Comparison of ENCODE assay signal across 15 cellular contexts in the genomic region with DNA sequence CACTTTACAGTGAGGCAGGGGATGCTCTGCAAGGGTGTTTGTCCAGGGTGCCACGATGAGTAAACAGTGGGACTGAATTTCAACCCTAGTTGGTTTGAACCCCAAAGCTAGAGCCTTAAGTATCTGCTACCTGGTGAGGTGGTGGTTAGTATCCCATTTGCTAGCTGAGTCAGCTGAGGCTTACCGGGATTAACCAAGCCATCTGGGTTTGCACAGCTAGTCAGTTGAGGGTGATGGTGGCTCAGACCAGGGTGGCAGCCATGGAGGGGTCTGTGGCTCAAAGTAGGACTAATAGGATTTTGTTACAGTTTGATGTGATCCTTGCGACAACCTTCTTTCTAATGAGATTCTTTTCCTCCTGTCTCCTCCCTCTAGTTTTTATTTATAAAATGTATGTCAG. TPM values are rescaled to one million over a fixed set of nuclear protein-coding genes. Genes with fewer than 3 reads are reported as not detected.
DNase-seq lines count a peak whose midpoint lies in the region; ATAC-seq and TF ChIP-seq lines count a peak whose summit lies in the region.
"Had no signal": no experiment of that assay in that cellular context is flagged by ENCODE, and none has a peak within 500 bp of the region (broad histone marks: within the 10 kb centered on the region; RNA-seq: fewer than 3 reads in every experiment).

No MANE protein-coding gene starts in this region.

- H3K4me3 Mint-ChIP-seq in neural progenitor cell, result peak overlapping the region; percentile 89
- H3K4me3 Mint-ChIP-seq in T-cell, result no peak overlapping the region

- no peaks in the 10 kb centered on the region for H3K9me3 ChIP-seq in PC-3 (ENCODE audit: low read length)
- H3K9me3 ChIP-seq in neural progenitor cell (ENCODE audit: low read depth), result peaks cover 3% of the 10 kb centered on the region
- H3K9me3 ChIP-seq: gastrocnemius medialis, psoas muscle had no signal

- peak overlapping the region; percentile 57 for H3K4me3 ChIP-seq in GM12875 (ENCODE audit: low read depth, low read length)
- H3K4me3 ChIP-seq in PC-3 (ENCODE audit: low read length), result peak overlapping the region; percentile 71; the same call in 1 of the 2 replicates
- H3K4me3 ChIP-seq in epithelial cell of proximal tubule (ENCODE audit: low read depth, low read length), result peak overlapping the region; percentile 82
- no peak overlapping the region for H3K4me3 ChIP-seq in neural progenitor cell
- H3K4me3 ChIP-seq: dorsolateral prefrontal cortex, gastrocnemius medialis, psoas muscle had no signal

- H3K4me1 ChIP-seq in PC-3 (ENCODE audit: insufficient read depth, low read length), result peaks cover 25% of the 10 kb centered on the region
- peaks cover 15% of the 10 kb centered on the region for H3K4me1 ChIP-seq in neural progenitor cell
- H3K4me1 ChIP-seq: gastrocnemius medialis, psoas muscle had no signal

- H3K27me3 ChIP-seq in PC-3 (ENCODE audit: low read length) (no peaks in the 10 kb centered on the region), neural progenitor cell (peaks cover 26% of the 10 kb centered on the region)

- H3K79me2 ChIP-seq in PC-3 (ENCODE audit: low read length) (peaks cover 61% of the 10 kb centered on the region), neural progenitor cell (ENCODE audit: low read depth) (no peaks in the 10 kb centered on the region)

- H3K4me1 Mint-ChIP-seq in neural progenitor cell, result peaks cover 25% of the 10 kb centered on the region
- peaks cover 4 to 7% (median 6%) of the 10 kb centered on the region in 3 donors for H3K4me1 Mint-ChIP-seq in T-cell

- H4K20me1 ChIP-seq in PC-3 (ENCODE audit: low read length) (no peaks in the 10 kb centered on the region), neural progenitor cell (ENCODE audit: low read depth) (no peaks in the 10 kb centered on the region)

- peak overlapping the region; percentile 68 for H3K27ac ChIP-seq in PC-3 (ENCODE audit: low read length)
- no peak overlapping the region for H3K27ac ChIP-seq in neural progenitor cell
- H3K27ac ChIP-seq: C4-2B, dorsolateral prefrontal cortex, gastrocnemius medialis, psoas muscle had no signal

- BruUV-seq in PC-3 (replicated peaks; lab: Mats Ljungman, UMichigan), result no TSS peak

- POLR2A ChIA-PET in PC-3 (lab: Charles Lee; ENCODE audit: unreplicated experiment) (no interaction called here), T-cell (lab: Charles Lee) (no interaction called here)

- H2AFZ ChIP-seq in PC-3 (ENCODE audit: low read length) (no peak overlapping the region), neural progenitor cell (replicated peaks) (no peak overlapping the region)

- H3K36me3 Mint-ChIP-seq in neural progenitor cell, result peaks cover 18% of the 10 kb centered on the region
- H3K36me3 Mint-ChIP-seq in T-cell, result peaks cover 4% of the 10 kb centered on the region

- ATAC-seq in PC-3, result no peak
- no peak for ATAC-seq in HG03439 (IDR thresholded peaks at IDR 0.05; ENCODE audit: unreplicated experiment)
- ATAC-seq in T-cell (replicated peaks in 1 of 4), result no peak
- ATAC-seq in HG03025 (IDR thresholded peaks at IDR 0.05; ENCODE audit: low FRiP score, unreplicated experiment), result no peak
- ATAC-seq: gastrocnemius medialis, psoas muscle had no signal

- no peaks in the 10 kb centered on the region for H3K9me2 ChIP-seq in PC-3 (replicated peaks; ENCODE audit: low read length)

- in situ Hi-C loops in ACHN (cut with HindIII; ENCODE audit: low pct_ligation_motif_present, low pct_unique_long_range_greater_than_20kb, low sequenced_read_pairs), result no loop called here

- no peak for TF ChIP-seq CTCF in GM12875 (IDR thresholded peaks at IDR 0.05; ENCODE audit: borderline replicate concordance, insufficient read depth, low read depth, low read length)
- no peak for TF ChIP-seq CTCF in PC-3 (conservative IDR thresholded peaks at IDR 0.05; ENCODE audit: low read depth, low read length)
- no peak for TF ChIP-seq CTCF in epithelial cell of proximal tubule (conservative IDR thresholded peaks at IDR 0.05; ENCODE audit: low read depth, low read length)
- TF ChIP-seq CTCF in neural progenitor cell (IDR thresholded peaks at IDR 0.05), result no peak

- intact Hi-C loops in PC-3 (cut with micrococcal nuclease), result no loop called here

- H3K4me2 ChIP-seq in PC-3 (ENCODE audit: low read length) (peak overlapping the region; percentile 94), neural progenitor cell (no peak overlapping the region)

- no peak overlapping the region for H3K9ac ChIP-seq in PC-3 (ENCODE audit: low read length)
- no peak overlapping the region for H3K9ac ChIP-seq in neural progenitor cell

- H3K27ac Mint-ChIP-seq in neural progenitor cell (no peak overlapping the region), T-cell (no peak overlapping the region)
- H3K27ac Mint-ChIP-seq: activated T-helper 2 cell treated with anti-CD3 and anti-CD28 coated beads, Interferon-gamma antibody, Interleukin-2, Interleukin-4, amounts not matched to agents 10 μg/mL and 5 μg/mL and 100 μg/mL, durations not matched to agents 14 hours and 24 hours and 36 hours had no signal

- peaks cover 7% of the 10 kb centered on the region for H3K27me3 Mint-ChIP-seq in neural progenitor cell (ENCODE audit: insufficient read depth, low read depth)
- H3K27me3 Mint-ChIP-seq in T-cell, result peaks cover 32 to 33% of the 10 kb centered on the region in 2 donors

- H3F3A ChIP-seq in PC-3 (ENCODE audit: low read length, unreplicated experiment) (no peaks in the 10 kb centered on the region), neural progenitor cell (ENCODE audit: low read depth) (peaks cover 26% of the 10 kb centered on the region)

- DNase-seq in PC-3, result no peak
- no peak for DNase-seq in epithelial cell of proximal tubule (ENCODE audit: low read depth)
- no peak for DNase-seq in neural progenitor cell (ENCODE audit: low spot score)
- DNase-seq in ACHN, result no peak
- DNase-seq in T-cell, result no peak
- DNase-seq: activated CD4-positive, alpha-beta T cell treated with anti-CD3 and anti-CD28 coated beads, Interleukin-2, amount 50 U/mL, for 4 hours; DMS79; dorsolateral prefrontal cortex; gastrocnemius medialis; psoas muscle had no signal

- H3K36me3 ChIP-seq in PC-3 (ENCODE audit: low read depth, low read length) (peaks cover 12% of the 10 kb centered on the region), neural progenitor cell (no peaks in the 10 kb centered on the region)
- H3K36me3 ChIP-seq: gastrocnemius medialis had no signal

- CTCF ChIA-PET in PC-3 (lab: Charles Lee) (no interaction called here), T-cell (lab: Charles Lee) (no interaction called here)

- H3K9me3 Mint-ChIP-seq in neural progenitor cell (peaks cover 16% of the 10 kb centered on the region), T-cell (peaks cover 6 to 21% (median 20%) of the 10 kb centered on the region in 3 donors)

RNA-seq across cellular contexts. Expression of a gene that starts 1.9 kb away (rescaled TPM):
- total RNA-seq in PC-3 (2014; rRNA removed) (22.7 and 29.9 TPM in 2 replicates), epithelial cell of proximal tubule (9.7 and 13.5 TPM in 2 replicates), neural progenitor cell (ENCODE audit: low replicate concordance) (3.6 and 10.8 TPM in 2 replicates), T-cell (1 to 10 TPM in 4 of 5 donors, under 1 TPM in 1; 0.40 to 3.6 (median 1.6) TPM)

RNA-seq across cellular contexts. Expression of a gene that starts 4.6 kb away (rescaled TPM):
- total RNA-seq in PC-3 (2014; rRNA removed) (3.2 and 4.5 TPM in 2 replicates), epithelial cell of proximal tubule (4.8 and 9.3 TPM in 2 replicates), neural progenitor cell (ENCODE audit: low replicate concordance) (6.1 and 8.0 TPM in 2 replicates), T-cell (1 to 10 TPM; 1.1 to 2.9 (median 1.8) TPM)
